21 cellular contexts compared by ENCODE assay signal in genomic region chr6:150729188-150729748, GRCh38.
"Had no signal": no experiment of that assay in that cellular context is flagged by ENCODE, and none has a peak within 500 bp of the region (broad histone marks: within the 10 kb centered on the region; RNA-seq: fewer than 3 reads in every experiment).

No MANE protein-coding gene starts in this region.

- H3K9me3 Mint-ChIP-seq: activated B cell treated with CpG ODN at 0.5 μM for 24 hours; activated CD4-positive, alpha-beta memory T cell treated with anti-CD3 and anti-CD28 coated beads, Interleukin-2, amount 10 ng/mL, durations not matched to agents 7 days and 5 days; activated naive CD8-positive, alpha-beta T cell treated with anti-CD3 and anti-CD28 coated beads for 36 hours; immature natural killer cell; natural killer cell had no signal

- H3K27ac Mint-ChIP-seq: activated B cell treated with CpG ODN at 0.5 μM for 24 hours; activated CD4-positive, alpha-beta memory T cell treated with anti-CD3 and anti-CD28 coated beads, Interleukin-2, amount 10 ng/mL, durations not matched to agents 7 days and 5 days; activated CD8-positive, alpha-beta memory T cell treated with anti-CD3 and anti-CD28 coated beads, Interleukin-2, amount 10 ng/mL, durations not matched to agents 7 days and 5 days; activated naive CD8-positive, alpha-beta T cell treated with anti-CD3 and anti-CD28 coated beads for 36 hours; immature natural killer cell; natural killer cell had no signal

- H3K4me1 Mint-ChIP-seq: activated CD4-positive, alpha-beta memory T cell treated with anti-CD3 and anti-CD28 coated beads, Interleukin-2, amount 10 ng/mL, durations not matched to agents 7 days and 5 days; activated CD8-positive, alpha-beta memory T cell treated with anti-CD3 and anti-CD28 coated beads, Interleukin-2, amount 10 ng/mL, durations not matched to agents 7 days and 5 days; activated naive CD8-positive, alpha-beta T cell treated with anti-CD3 and anti-CD28 coated beads for 36 hours; immature natural killer cell; natural killer cell had no signal

- DNase-seq: activated B cell treated with CpG ODN at 0.5 μM for 24 hours; activated CD4-positive, alpha-beta memory T cell treated with anti-CD3 and anti-CD28 coated beads, Interleukin-2, amount 10 ng/mL, durations not matched to agents 7 days and 5 days; activated CD4-positive, alpha-beta T cell treated with anti-CD3 and anti-CD28 coated beads for 4 hours; activated CD8-positive, alpha-beta memory T cell treated with anti-CD3 and anti-CD28 coated beads, Interleukin-2, amount 10 ng/mL, durations not matched to agents 7 days and 5 days; activated naive CD8-positive, alpha-beta T cell treated with anti-CD3 and anti-CD28 coated beads for 36 hours; amniotic stem cell; dermis blood vessel endothelial cell; effector memory CD4-positive, alpha-beta T cell; immature natural killer cell; left ventricle myocardium superior; natural killer cell; pancreas; right lobe of liver; small intestine; stimulated activated CD4-positive, alpha-beta T cell treated with anti-CD3 and anti-CD28 coated beads, Interleukin-15, amount 100 ng/mL, for 24 hours; stimulated activated CD4-positive, alpha-beta T cell treated with anti-CD3 and anti-CD28 coated beads, Interleukin-2, amount 100 ng/mL, for 48 hours; stomach; upper lobe of left lung had no signal

- ATAC-seq: activated CD8-positive, alpha-beta memory T cell treated with anti-CD3 and anti-CD28 coated beads, Interleukin-2, amount 10 ng/mL, durations not matched to agents 7 days and 5 days; left ventricle myocardium superior; natural killer cell; pancreas; right lobe of liver had no signal

- H3K27ac ChIP-seq: cardiac muscle cell, esophagus muscularis mucosa, neutrophil, pancreas, right lobe of liver, stomach, upper lobe of left lung had no signal

- H3K4me3 Mint-ChIP-seq: activated B cell treated with CpG ODN at 0.5 μM for 24 hours; activated CD4-positive, alpha-beta memory T cell treated with anti-CD3 and anti-CD28 coated beads, Interleukin-2, amount 10 ng/mL, durations not matched to agents 7 days and 5 days; activated CD8-positive, alpha-beta memory T cell treated with anti-CD3 and anti-CD28 coated beads, Interleukin-2, amount 10 ng/mL, durations not matched to agents 7 days and 5 days; activated naive CD8-positive, alpha-beta T cell treated with anti-CD3 and anti-CD28 coated beads for 36 hours; immature natural killer cell; natural killer cell had no signal

- H3K36me3 ChIP-seq: cardiac muscle cell, neutrophil, pancreas had no signal

- H3K4me1 ChIP-seq: esophagus muscularis mucosa, pancreas, right lobe of liver, stomach, upper lobe of left lung had no signal

- H3K9me3 ChIP-seq: esophagus muscularis mucosa, neutrophil, pancreas, right lobe of liver, stomach, upper lobe of left lung had no signal

- H3K27me3 ChIP-seq: cardiac muscle cell, esophagus muscularis mucosa, neutrophil, pancreas, right lobe of liver, stomach, upper lobe of left lung had no signal

- H3K36me3 Mint-ChIP-seq: activated CD8-positive, alpha-beta memory T cell treated with anti-CD3 and anti-CD28 coated beads, Interleukin-2, amount 10 ng/mL, durations not matched to agents 7 days and 5 days; activated naive CD8-positive, alpha-beta T cell treated with anti-CD3 and anti-CD28 coated beads for 36 hours; immature natural killer cell; natural killer cell had no signal

- H3K27me3 Mint-ChIP-seq: activated B cell treated with CpG ODN at 0.5 μM for 24 hours had no signal

- H3K4me3 ChIP-seq: cardiac muscle cell, esophagus muscularis mucosa, pancreas, right lobe of liver, stomach, upper lobe of left lung had no signal
